23 cellular contexts compared by ENCODE assay signal in genomic region chr9:88812938-88813670, GRCh38.
A peak's percentile ranks its signal among the peaks of the same experiment; 100 is the strongest.
DNase-seq lines count a peak whose midpoint lies in the region; ATAC-seq, FAIRE-seq and TF ChIP-seq lines count a peak whose summit lies in the region.
"Had no signal": no experiment of that assay in that cellular context is flagged by ENCODE, and none has a peak within 500 bp of the region (broad histone marks: within the 10 kb centered on the region; RNA-seq: fewer than 3 reads in every experiment).

No MANE protein-coding gene starts in this region.

- H3K4me3 Mint-ChIP-seq in nephron = no peak overlapping the region
- H3K4me3 Mint-ChIP-seq: CD8-positive, alpha-beta T cell; IgD-negative memory B cell had no signal

- ATAC-seq in HepG2 (peak; percentile 57), right lobe of liver (no peak), HG03342 (IDR thresholded peaks at IDR 0.05; ENCODE audit: unreplicated experiment) (no peak)
- ATAC-seq: CD8-positive, alpha-beta T cell had no signal

- CTCF ChIA-PET in HepG2 (lab: Yijun Ruan, JAX; ENCODE audit: low intra/inter-chr PET ratio, low total read pairs) = no interaction called here

- H3K79me2 ChIP-seq in HepG2 (ENCODE audit: insufficient read depth, low read length) = no peaks in the 10 kb centered on the region

- in situ Hi-C loops in HepG2 (cut with HindIII; ENCODE audit: extremely low pct_ligation_motif_present, low pct_unique_long_range_greater_than_20kb) = no loop called here

- BruUV-seq in HepG2 (replicated peaks; lab: Mats Ljungman, UMichigan) = no TSS peak

- no peak overlapping the region for H2AFZ ChIP-seq in HepG2 (ENCODE audit: low read length)

- H3K9ac ChIP-seq in HepG2 (ENCODE audit: insufficient read depth, low read depth, low read length) = no peak overlapping the region

- H3K4me1 ChIP-seq in HepG2 (ENCODE audit: insufficient read depth, low read length) (peaks cover 14% of the 10 kb centered on the region), right lobe of liver (no peaks in the 10 kb centered on the region), tibial artery (peaks cover 0 to 32% (median 24%) of the 10 kb centered on the region in 4 donors)
- H3K4me1 ChIP-seq: HAP-1 had no signal

- TF ChIP-seq POLR2A in HepG2 (IDR thresholded peaks at IDR 0.05; ENCODE audit: insufficient read depth in 1 of 2, low read depth in 2 of 2, low read length in 2 of 2) (no peak), right lobe of liver (IDR thresholded peaks at IDR 0.05) (no peak)

- peaks cover 0 to 3% of the 10 kb centered on the region in 2 experiments; a peak in 1 of 5 replicates for H3K27me3 ChIP-seq in HepG2 (ENCODE audit: control insufficient read depth in 1 of 2, insufficient read depth in 2 of 2, low read length in 2 of 2)
- no peaks in the 10 kb centered on the region for H3K27me3 ChIP-seq in right lobe of liver
- no peaks in the 10 kb centered on the region for H3K27me3 ChIP-seq in dorsolateral prefrontal cortex
- H3K27me3 ChIP-seq in tibial artery = no peaks in the 10 kb centered on the region
- H3K27me3 ChIP-seq: SJSA1 had no signal

- H3K4me2 ChIP-seq in HepG2 (ENCODE audit: low read depth, low read length) = no peak overlapping the region

- TF ChIP-seq RAD21 in HepG2 (CRISPR knock-in tag; IDR thresholded peaks at IDR 0.05) = no peak

- peak overlapping the region; percentile 47 to 87 (median 64) for H3K27ac Mint-ChIP-seq in nephron
- H3K27ac Mint-ChIP-seq: CD8-positive, alpha-beta T cell; IgD-negative memory B cell had no signal

- H3K36me3 ChIP-seq in HepG2 (replicated peaks in 1 of 2; ENCODE audit: control insufficient read depth in 1 of 2, insufficient read depth in 2 of 2, low read length in 2 of 2) (no peaks in the 10 kb centered on the region), right lobe of liver (no peaks in the 10 kb centered on the region), tibial artery (no peaks in the 10 kb centered on the region)
- H3K36me3 ChIP-seq: HAP-1, SJSA1 had no signal

- peaks cover 73% of the 10 kb centered on the region for H3K4me1 Mint-ChIP-seq in nephron

- no peaks in the 10 kb centered on the region for H4K20me1 ChIP-seq in HepG2 (ENCODE audit: insufficient read depth, low read length)

- no peaks in the 10 kb centered on the region for H3K36me3 Mint-ChIP-seq in nephron (ENCODE audit: low read depth)
- H3K36me3 Mint-ChIP-seq: CD8-positive, alpha-beta T cell; IgD-negative memory B cell had no signal

- TF ChIP-seq CTCF in HepG2 (CRISPR knock-in tag; IDR thresholded peaks at IDR 0.05) (0 out of 2 replicates have a peak, but pooled peaks have one; percentile 6), right lobe of liver (IDR thresholded peaks at IDR 0.05) (no peak), dorsolateral prefrontal cortex (IDR thresholded peaks at IDR 0.05 in 54 of 56, conservative IDR thresholded peaks at IDR 0.05 in 2 of 56; ENCODE audit: low read depth in 1 of 56, partially characterized antibody in 56 of 56) (no peak), nephron (IDR thresholded peaks at IDR 0.05; ENCODE audit: unreplicated experiment in 3 of 3) (no peak), tibial artery (IDR thresholded peaks at IDR 0.05) (no peak)

- no peak overlapping the region for H3K27ac ChIP-seq in HepG2 (ENCODE audit: extremely low read length, insufficient read depth, low read length)
- H3K27ac ChIP-seq in right lobe of liver = no peak overlapping the region
- peak overlapping the region in 39 of 59 donors; percentile 8 to 84 (median 65) for H3K27ac ChIP-seq in dorsolateral prefrontal cortex
- H3K27ac ChIP-seq in tibial artery = peak overlapping the region in 1 of 2 donors; percentile 63
- H3K27ac ChIP-seq: SJSA1 had no signal

- POLR2A ChIA-PET in HepG2 (lab: Yijun Ruan, JAX) = no interaction called here

- H3K4me3 ChIP-seq in HepG2 (replicated peaks in 1 of 3; ENCODE audit: insufficient read depth in 1 of 3, low read depth in 2 of 3, low read length in 3 of 3) (no peak overlapping the region), right lobe of liver (no peak overlapping the region), dorsolateral prefrontal cortex (no peak overlapping the region), tibial artery (no peak overlapping the region)
- H3K4me3 ChIP-seq: HAP-1, SJSA1 had no signal

- H3K27me3 Mint-ChIP-seq in nephron (ENCODE audit: low read depth) = no peaks in the 10 kb centered on the region

- FAIRE-seq in HepG2 (lab: Jason Lieb, UNC) = no peak
- FAIRE-seq: G401.6, GM12892, HTR-8/SVneo, RCC 7860 had no signal

- no peaks in the 10 kb centered on the region for H3K9me3 Mint-ChIP-seq in nephron
- H3K9me3 Mint-ChIP-seq: CD8-positive, alpha-beta T cell; IgD-negative memory B cell had no signal

- DNase-seq in HepG2 (ENCODE audit: low spot score) = no peak
- DNase-seq in right lobe of liver = no peak
- no peak for DNase-seq in dorsolateral prefrontal cortex
- no peak for DNase-seq in tibial artery
- DNase-seq in SKM-1 treated with dmso at 0.1 percent for 144 hours (lab: John Stamatoyannopoulos, UW; ENCODE audit: unreplicated experiment) = no peak
- no peak for DNase-seq in NCI-H748 treated with DMSO at 0.1 percent for 48 hours (lab: John Stamatoyannopoulos, UW)
- DNase-seq: AML-193; C1 segment of cervical spinal cord; CD8-positive, alpha-beta T cell; Karpas-422; NCI-H1694; NCI-H2081; NCI-H2171; NCI-H524 treated with DMSO at 0.1 percent for 48 hours had no signal

- H3K9me3 ChIP-seq in HepG2 (ENCODE audit: low read length) (no peaks in the 10 kb centered on the region), right lobe of liver (no peaks in the 10 kb centered on the region), tibial artery (no peaks in the 10 kb centered on the region)
- H3K9me3 ChIP-seq: HAP-1, SJSA1 had no signal

- intact Hi-C loops in HepG2 (cut with micrococcal nuclease; ENCODE audit: unreplicated experiment) (loop anchor here (1.0 kb wide), 1 partner anchor 161 kb away; no protein-coding TSS in a partner anchor), right lobe of liver (cut with DNase I) (no loop called here), dorsolateral prefrontal cortex (cut with DNase I) (no loop called here), tibial artery (cut with DNase I; ENCODE audit: low total_unique reads) (loop anchor here (10.0 kb wide), 1 partner anchor 182 kb away; the partner anchor contains the start of gene S1PR3)

- TF ChIP-seq EP300 in HepG2 (IDR thresholded peaks at IDR 0.05; ENCODE audit: low read depth in 2 of 2, low read length in 2 of 2) (no peak), HepG2 (CRISPR knock-in tag; IDR thresholded peaks at IDR 0.05; ENCODE audit: borderline replicate concordance) (no peak)

- 49% methylated on average over 10 of the region's 11 CpGs for whole genome bisulfite sequencing in HepG2 (ENCODE audit: low lambda C conversion rate)
- 69% methylated on average over 2 of the region's 11 CpGs for WGBS in right lobe of liver (ENCODE audit: insufficient coverage, low coverage, low lambda C conversion rate, missing lambda C conversion rate)

TF ChIP-seq in HepG2, 621 proteins besides CTCF, POLR2A, EP300 and RAD21 (continues in another document):
- TF ChIP-seq SNAI1 (CRISPR knock-in tag; IDR thresholded peaks at IDR 0.05; ENCODE audit: borderline replicate concordance) (no peak), ZC3H13 (CRISPR knock-in tag; IDR thresholded peaks at IDR 0.05) (no peak), SNRNP70 (IDR thresholded peaks at IDR 0.05; ENCODE audit: low read depth, low read length) (no peak), EED (CRISPR knock-in tag; IDR thresholded peaks at IDR 0.05) (no peak), ZNF879 (CRISPR knock-in tag; IDR thresholded peaks at IDR 0.05) (no peak), SNAPC5 (CRISPR knock-in tag; IDR thresholded peaks at IDR 0.05; ENCODE audit: borderline replicate concordance) (no peak), ZFX (CRISPR knock-in tag; IDR thresholded peaks at IDR 0.05; ENCODE audit: low read depth) (no peak), ZNF7 (CRISPR knock-in tag; IDR thresholded peaks at IDR 0.05) (no peak), ONECUT2 (CRISPR knock-in tag; IDR thresholded peaks at IDR 0.05) (no peak), USF2 (IDR thresholded peaks at IDR 0.05; ENCODE audit: low read depth, low read length) (no peak), USF2 (CRISPR knock-in tag; IDR thresholded peaks at IDR 0.05; ENCODE audit: borderline replicate concordance) (no peak), HIC2 (CRISPR knock-in tag; IDR thresholded peaks at IDR 0.05; ENCODE audit: low read depth) (no peak)

Comparison
In these comparisons a context has a peak if more than half of its experiments do, and no peak if none do; other contexts are left out.
1. intact Hi-C loops: an anchor here in HepG2 (1.0 kb wide) and tibial artery (10.0 kb wide); none called in right lobe of liver and dorsolateral prefrontal cortex.
2. H3K27ac ChIP-seq: peak in dorsolateral prefrontal cortex (39 of 59); none in HepG2 (single experiment) and right lobe of liver (0 of 3).